8 cellular contexts compared by ENCODE assay signal in genomic region chr4:38860788-38861424, GRCh38. TPM values are rescaled to one million over a fixed set of nuclear protein-coding genes. Genes with fewer than 3 reads are reported as not detected.
A peak's percentile ranks its signal among the peaks of the same experiment; 100 is the strongest.
DNase-seq lines count a peak whose midpoint lies in the region; ATAC-seq, FAIRE-seq and TF ChIP-seq lines count a peak whose summit lies in the region.

No MANE protein-coding gene starts in this region.

- intact Hi-C loops in right lobe of liver (cut with DNase I): no loop called here

- ATAC-seq in HG03442 (IDR thresholded peaks at IDR 0.05; ENCODE audit: unreplicated experiment) (peak; percentile 57), right lobe of liver (peak; percentile 23 to 50 (median 40)), thoracic aorta (ENCODE audit: insufficient number of reproducible peaks, low FRiP score, low read depth) (no peak), GM19452 (IDR thresholded peaks at IDR 0.05; ENCODE audit: unreplicated experiment) (no peak)

- H3K9me3 Mint-ChIP-seq in astrocyte (ENCODE audit: unreplicated experiment): no peaks in the 10 kb centered on the region

- peak; percentile 81 for FAIRE-seq in GM18507 (lab: Jason Lieb, UNC)
- FAIRE-seq in astrocyte (lab: Jason Lieb, UNC): no peak

- no peaks in the 10 kb centered on the region for H3K27me3 Mint-ChIP-seq in astrocyte (ENCODE audit: low read depth, unreplicated experiment)

- H2AFZ ChIP-seq in astrocyte (ENCODE audit: low read depth, low read length): no peak overlapping the region

- H3K4me3 Mint-ChIP-seq in astrocyte (ENCODE audit: unreplicated experiment): peak overlapping the region; percentile 1

- no peaks in the 10 kb centered on the region for H3K36me3 Mint-ChIP-seq in astrocyte (ENCODE audit: low read depth, unreplicated experiment)

- TF ChIP-seq CTCF in astrocyte (IDR thresholded peaks at IDR 0.05; ENCODE audit: insufficient read depth, low read depth, low read length) (peak; percentile 62), right lobe of liver (IDR thresholded peaks at IDR 0.05) (peak; percentile 41 to 86 (median 70)), thoracic aorta (IDR thresholded peaks at IDR 0.05) (peak; percentile 60)

- H4K20me1 ChIP-seq in astrocyte (ENCODE audit: insufficient read depth, low read length): no peaks in the 10 kb centered on the region

- peaks cover 31% of the 10 kb centered on the region for H3K4me1 Mint-ChIP-seq in astrocyte (ENCODE audit: low read depth, unreplicated experiment)

- H3K27me3 ChIP-seq in astrocyte (ENCODE audit: insufficient read depth, low read length) (no peaks in the 10 kb centered on the region), right lobe of liver (no peaks in the 10 kb centered on the region), thoracic aorta (replicated peaks; ENCODE audit: insufficient read depth) (no peaks in the 10 kb centered on the region)

- no peak overlapping the region for H3K4me2 ChIP-seq in astrocyte (ENCODE audit: low read length)

- H3K4me3 ChIP-seq in astrocyte (ENCODE audit: insufficient read depth, low read depth, low read length) (no peak overlapping the region), right lobe of liver (no peak overlapping the region), thoracic aorta (no peak overlapping the region)

- H3K4me1 ChIP-seq in astrocyte (ENCODE audit: insufficient read depth, low read length) (peaks cover 22% of the 10 kb centered on the region), right lobe of liver (peaks cover 0 to 7% (median 0%) of the 10 kb centered on the region in 4 donors), thoracic aorta (ENCODE audit: control insufficient read depth in 1 of 2, low read depth in 2 of 2) (peaks cover 3 to 10% of the 10 kb centered on the region in 2 donors)

- no peaks in the 10 kb centered on the region for H3K79me2 ChIP-seq in astrocyte (ENCODE audit: insufficient read depth, low read length)

- H3K27ac Mint-ChIP-seq in astrocyte (ENCODE audit: unreplicated experiment): no peak overlapping the region

- H3K9me3 ChIP-seq in astrocyte (ENCODE audit: insufficient read depth, low read depth, low read length): no peaks in the 10 kb centered on the region
- H3K9me3 ChIP-seq in right lobe of liver: no peaks in the 10 kb centered on the region
- H3K9me3 ChIP-seq in thoracic aorta: no peaks in the 10 kb centered on the region

- H3K36me3 ChIP-seq in astrocyte (ENCODE audit: insufficient read depth, low read length) (no peaks in the 10 kb centered on the region), right lobe of liver (no peaks in the 10 kb centered on the region), thoracic aorta (no peaks in the 10 kb centered on the region)

- 33% methylated on average over 4 of the region's 5 CpGs for WGBS in right lobe of liver (ENCODE audit: insufficient coverage, low coverage, low lambda C conversion rate, missing lambda C conversion rate)

- peak; percentile 13 for DNase-seq in AG08395 (ENCODE audit: low spot score)
- peak; percentile 46 for DNase-seq in GM18507 (ENCODE audit: extremely low spot score, insufficient read length, low read depth)
- DNase-seq in T-helper 1 cell: peak; percentile 23 to 79 (median 34)
- DNase-seq in astrocyte (ENCODE audit: low read depth): no peak
- DNase-seq in right lobe of liver: peak in 1 of 3 donors; percentile 40
- DNase-seq in thoracic aorta (ENCODE audit: low spot score): no peak

- H3K27ac ChIP-seq in astrocyte (ENCODE audit: low read depth, low read length) (no peak overlapping the region), right lobe of liver (no peak overlapping the region), thoracic aorta (no peak overlapping the region)

- no peak for TF ChIP-seq POLR2A in right lobe of liver (IDR thresholded peaks at IDR 0.05)

- H3K9ac ChIP-seq in astrocyte (ENCODE audit: low read length): no peak overlapping the region

RNA-seq across cellular contexts. Expression of gene TLR6, which starts 4.3 kb away (rescaled TPM):
- total RNA-seq in astrocyte (3.1 and 3.8 TPM in 2 replicates), right lobe of liver (1 to 10 TPM; 1.2 to 3.4 (median 2.4) TPM), thoracic aorta (1 to 10 TPM; 1.8 to 3.5 TPM)

RNA-seq across cellular contexts. Expression of gene FAM114A1, which starts 6.7 kb away (rescaled TPM):
- total RNA-seq in astrocyte (159 and 169 TPM in 2 replicates), right lobe of liver (10 to 100 TPM; 55.3 to 88.9 (median 69.4) TPM), thoracic aorta (100 to 1,000 TPM; 148 to 180 TPM)

RNA-seq across cellular contexts. Expression of gene TLR1, which starts 56.3 kb away (rescaled TPM):
- 0.54 and 0.70 TPM in 2 replicates for total RNA-seq in astrocyte
- total RNA-seq in right lobe of liver: 10 to 100 TPM in 1 of 6 experiments, 1 to 10 TPM in 5; 5.1 to 10.5 (median 7.8) TPM
- total RNA-seq in thoracic aorta: 10 to 100 TPM; 16.1 to 36.3 TPM

Comparison
In these comparisons a context has a peak if more than half of its experiments do, and no peak if none do; other contexts are left out.
1. DNase-seq: peak in AG08395 (single experiment), GM18507 (single experiment) and T-helper 1 cell (5 of 5); none in astrocyte (single experiment) and thoracic aorta (single experiment).
2. ATAC-seq: peak in HG03442 (single experiment) and right lobe of liver (4 of 4); none in thoracic aorta (single experiment) and GM19452 (single experiment).
3. Peak in every context shown above with its lines, with median percentiles within 50 percentile points of each other: CTCF ChIP-seq.